In genomic region chr2:3469486-3469885, GRCh38 we compare ENCODE assay signal across 17 cellular contexts. TPM values are rescaled to one million over a fixed set of nuclear protein-coding genes. Genes with fewer than 3 reads are reported as not detected.
DNase-seq lines count a peak whose midpoint lies in the region; ATAC-seq and TF ChIP-seq lines count a peak whose summit lies in the region.
"Had no signal": no experiment of that assay in that cellular context is flagged by ENCODE, and none has a peak within 500 bp of the region (broad histone marks: within the 10 kb centered on the region; RNA-seq: fewer than 3 reads in every experiment).

No MANE protein-coding gene starts in this region.

- intact Hi-C loops in sigmoid colon (cut with DNase I) (no loop called here), vagina (cut with DNase I) (no loop called here)

- POLR2A ChIA-PET in SK-N-SH (lab: Yijun Ruan, JAX) = no interaction called here

- ATAC-seq in SK-N-SH treated with all-trans-retinoic acid at 6 μM for 48 hours = no peak
- no peak for ATAC-seq in T-helper 17 cell
- ATAC-seq: natural killer cell; stimulated activated effector memory CD8-positive, alpha-beta T cell treated with anti-CD3 and anti-CD28 coated beads, Interleukin-12 subunit alpha, Interleukin-12 subunit beta, amount 100 ng/mL, for 72 hours had no signal

- no peak overlapping the region for H2AFZ ChIP-seq in SK-N-SH (ENCODE audit: low read depth)

- no peaks in the 10 kb centered on the region for H3K27me3 Mint-ChIP-seq in T-helper 17 cell

- H3K4me1 ChIP-seq in SK-N-SH (ENCODE audit: control insufficient read depth in 1 of 2, insufficient read depth in 2 of 2, low read depth in 1 of 2, low read length in 1 of 2) = peaks cover 0 to 25% of the 10 kb centered on the region in 2 experiments; a peak in 3 of 4 replicates
- peaks cover 0 to 74% of the 10 kb centered on the region in 2 donors for H3K4me1 ChIP-seq in right atrium auricular region
- H3K4me1 ChIP-seq in sigmoid colon = peaks cover 0 to 43% (median 32%) of the 10 kb centered on the region in 4 donors
- H3K4me1 ChIP-seq in vagina = peaks cover 16% of the 10 kb centered on the region
- no peaks in the 10 kb centered on the region for H3K4me1 ChIP-seq in Peyer's patch

- H3K4me3 ChIP-seq in SK-N-SH (ENCODE audit: low read depth in 2 of 2, low read length in 1 of 2) (no peak overlapping the region), right atrium auricular region (no peak overlapping the region), sigmoid colon (no peak overlapping the region), vagina (no peak overlapping the region), Peyer's patch (no peak overlapping the region)

- no peak for TF ChIP-seq EP300 in SK-N-SH (IDR thresholded peaks at IDR 0.05; ENCODE audit: borderline replicate concordance in 1 of 2, low read depth in 1 of 2, low read length in 1 of 2)
- no peak for TF ChIP-seq EP300 in sigmoid colon (IDR thresholded peaks at IDR 0.05)

- H3K4me2 ChIP-seq in SK-N-SH = peak overlapping the region; percentile 22

- H3K9me3 ChIP-seq in SK-N-SH (no peaks in the 10 kb centered on the region), right atrium auricular region (no peaks in the 10 kb centered on the region), sigmoid colon (no peaks in the 10 kb centered on the region), vagina (no peaks in the 10 kb centered on the region), Peyer's patch (no peaks in the 10 kb centered on the region), T-helper 17 cell (ENCODE audit: control insufficient read depth, low read length, poor library complexity, severe bottlenecking) (no peaks in the 10 kb centered on the region)

- no peak for TF ChIP-seq POLR2A in sigmoid colon (IDR thresholded peaks at IDR 0.05)
- no peak for TF ChIP-seq POLR2A in vagina (IDR thresholded peaks at IDR 0.05)
- no peak for TF ChIP-seq POLR2A in Peyer's patch (IDR thresholded peaks at IDR 0.05)

- H3K4me1 Mint-ChIP-seq in T-helper 17 cell = peaks cover 8% of the 10 kb centered on the region
- H3K4me1 Mint-ChIP-seq: stimulated activated effector memory CD8-positive, alpha-beta T cell treated with anti-CD3 and anti-CD28 coated beads, Interleukin-12 subunit alpha, Interleukin-12 subunit beta, amount 100 ng/mL, for 72 hours had no signal

- no peak for TF ChIP-seq RAD21 in SK-N-SH (IDR thresholded peaks at IDR 0.05; ENCODE audit: low read length)

- H3K27me3 ChIP-seq in SK-N-SH (ENCODE audit: insufficient read depth) (no peaks in the 10 kb centered on the region), right atrium auricular region (no peaks in the 10 kb centered on the region), sigmoid colon (no peaks in the 10 kb centered on the region), vagina (no peaks in the 10 kb centered on the region), Peyer's patch (no peaks in the 10 kb centered on the region)
- H3K27me3 ChIP-seq: brain microvascular endothelial cell had no signal

- H3K36me3 ChIP-seq in SK-N-SH (replicated peaks in 1 of 2; ENCODE audit: control insufficient read depth in 1 of 2, insufficient read depth in 2 of 2, low read length in 1 of 2) = peaks cover 9 to 63% of the 10 kb centered on the region in 2 experiments
- H3K36me3 ChIP-seq in right atrium auricular region = peaks cover 48% of the 10 kb centered on the region
- H3K36me3 ChIP-seq in sigmoid colon = peaks cover 17 to 71% (median 38%) of the 10 kb centered on the region in 4 donors
- H3K36me3 ChIP-seq in vagina = peaks cover 0 to 40% of the 10 kb centered on the region in 2 donors
- peaks cover 0 to 74% (median 0%) of the 10 kb centered on the region in 3 donors for H3K36me3 ChIP-seq in Peyer's patch

- no peak overlapping the region for H3K9ac ChIP-seq in SK-N-SH

- peaks cover 7% of the 10 kb centered on the region for H3F3A ChIP-seq in SK-N-SH (replicated peaks; ENCODE audit: insufficient read depth)

- no peak for DNase-seq in SK-N-SH
- DNase-seq in right atrium auricular region (ENCODE audit: low spot score) = no peak
- no peak for DNase-seq in sigmoid colon
- no peak for DNase-seq in vagina (ENCODE audit: extremely low spot score in 2 of 2)
- no peak for DNase-seq in Peyer's patch
- no peak for DNase-seq in T-helper 17 cell
- DNase-seq in NCI-H1436 treated with DMSO at 0.1 percent for 48 hours (lab: John Stamatoyannopoulos, UW) = no peak
- DNase-seq: 8988T, activated gamma-delta T cell, brain microvascular endothelial cell, DMS153, natural killer cell, NCI-H2171, RPMI8226 had no signal

- 98% methylated on average over 3 of the region's 7 CpGs for WGBS in SK-N-SH (ENCODE audit: low lambda C conversion rate)
- WGBS in sigmoid colon, 2 donors = 96 to 97% methylated on average over 7 of the region's 7 CpGs

- H3K4me3 Mint-ChIP-seq in T-helper 17 cell = no peak overlapping the region
- H3K4me3 Mint-ChIP-seq: natural killer cell; stimulated activated effector memory CD8-positive, alpha-beta T cell treated with anti-CD3 and anti-CD28 coated beads, Interleukin-12 subunit alpha, Interleukin-12 subunit beta, amount 100 ng/mL, for 72 hours; T-helper 1 cell treated with Interleukin-12 subunit alpha and Interleukin-12 subunit beta and Interleukin-4 antibody, amounts not matched to agents 30 μg/mL and 1 μg/mL, for 36 hours had no signal

- CTCF ChIA-PET in SK-N-SH (lab: Yijun Ruan, JAX) = interaction anchor here (0.8 to 15.2 kb wide), 2 partner anchors 7 to 46 kb away, joined by 3 to 127 read pairs; no protein-coding TSS in a partner anchor

- H3K27ac ChIP-seq in SK-N-SH (ENCODE audit: low read depth in 2 of 2, low read length in 1 of 2) (peak overlapping the region in 1 of 2 experiments; percentile 46; a peak in 2 of 4 replicates), right atrium auricular region (peak overlapping the region; percentile 83 to 90), sigmoid colon (peak overlapping the region; percentile 78 to 88 (median 84)), vagina (peak overlapping the region; percentile 73), Peyer's patch (peak overlapping the region in 1 of 4 donors; percentile 47)

- H3K9me2 ChIP-seq in SK-N-SH = no peaks in the 10 kb centered on the region

- H3K79me2 ChIP-seq in SK-N-SH (ENCODE audit: insufficient read depth) = no peaks in the 10 kb centered on the region

- TF ChIP-seq CTCF in SK-N-SH (IDR thresholded peaks at IDR 0.05) (no peak), right atrium auricular region (IDR thresholded peaks at IDR 0.05) (no peak), sigmoid colon (IDR thresholded peaks at IDR 0.05) (no peak), vagina (IDR thresholded peaks at IDR 0.05) (no peak), Peyer's patch (IDR thresholded peaks at IDR 0.05) (no peak)

- no peaks in the 10 kb centered on the region for H4K20me1 ChIP-seq in SK-N-SH (ENCODE audit: insufficient read depth)

- H3K27ac Mint-ChIP-seq in T-helper 17 cell = no peak overlapping the region
- H3K27ac Mint-ChIP-seq: natural killer cell; T-helper 1 cell treated with Interleukin-12 subunit alpha and Interleukin-12 subunit beta and Interleukin-4 antibody, amounts not matched to agents 30 μg/mL and 1 μg/mL, for 36 hours had no signal

- H3K36me3 Mint-ChIP-seq in T-helper 17 cell (ENCODE audit: low read depth) = peaks cover 6% of the 10 kb centered on the region
- H3K36me3 Mint-ChIP-seq: natural killer cell had no signal

TF ChIP-seq in SK-N-SH, 30 proteins besides CTCF, POLR2A, EP300 and RAD21:
- TF ChIP-seq NRF1 (IDR thresholded peaks at IDR 0.05; ENCODE audit: low read depth, low read length) (no peak), CHD2 (IDR thresholded peaks at IDR 0.05; ENCODE audit: low read length, partially characterized antibody) (no peak)

TF ChIP-seq in SK-N-SH treated with all-trans-retinoic acid at 6 μM for 48 hours, 23 proteins besides CTCF, POLR2A, EP300 and RAD21 (continues in another document):
- TF ChIP-seq POU6F1 (CRISPR knock-in tag; IDR thresholded peaks at IDR 0.05; ENCODE audit: borderline replicate concordance, low read depth) (no peak), ZFP3 (CRISPR knock-in tag; IDR thresholded peaks at IDR 0.05) (no peak), ZNF565 (CRISPR knock-in tag; conservative IDR thresholded peaks at IDR 0.05; ENCODE audit: low read depth) (no peak)

RNA-seq across cellular contexts. Expression of gene ADI1, which starts 49.8 kb away (rescaled TPM):
- polyA plus RNA-seq in SK-N-SH (2012; rRNA removed) = 49.4 and 67.2 TPM in 2 replicates
- 72.8 and 73.1 TPM in 2 replicates for polyA plus RNA-seq in SK-N-SH (2012; cell fraction: cytosol; rRNA removed)
- 43.3 and 62.9 TPM in 2 replicates for polyA plus RNA-seq in SK-N-SH (2012; cell fraction: nucleus; rRNA removed)
- total RNA-seq in right atrium auricular region = 100 to 1,000 TPM; 130 to 184 TPM
- total RNA-seq in sigmoid colon = 100 to 1,000 TPM in 1 of 4 donors, 10 to 100 TPM in 3; 35.7 to 104 (median 77.1) TPM
- polyA plus RNA-seq in sigmoid colon = 100 to 1,000 TPM in 2 of 3 donors, 10 to 100 TPM in 1; 47.4 to 114 (median 111) TPM
- total RNA-seq in vagina = 26.3 TPM
- 100 to 1,000 TPM in 1 of 4 donors, 10 to 100 TPM in 3; 43.7 to 207 (median 71.0) TPM for total RNA-seq in Peyer's patch
- 10 to 100 TPM; 27.0 to 33.0 TPM for total RNA-seq in T-helper 17 cell
